ENCODE assay signal across 1 cellular context in the genomic region with DNA sequence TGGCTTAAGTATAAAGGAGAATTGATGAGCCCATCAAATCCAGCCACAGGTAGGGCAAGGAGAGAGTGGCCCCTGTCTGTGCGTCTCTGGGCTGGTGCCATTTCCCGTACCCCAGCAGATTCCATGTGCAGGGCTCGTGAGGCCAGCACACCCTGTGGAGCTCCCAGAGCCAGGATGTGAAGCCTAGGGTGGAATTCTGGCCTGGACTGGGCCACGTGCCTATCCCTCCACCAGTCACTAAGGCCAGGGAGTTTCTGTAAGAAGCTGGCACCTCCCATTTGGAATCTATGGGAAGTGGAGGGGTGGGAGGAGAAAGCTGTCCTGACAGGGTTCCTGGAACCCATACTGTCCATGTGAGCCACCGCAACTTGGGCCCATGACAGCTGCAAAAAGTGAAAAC.
TF ChIP-seq lines count a peak whose summit lies in the region.

No MANE protein-coding gene starts in this region.

TF ChIP-seq in WTC11, 78 proteins besides CTCF, POLR2A, EP300 and RAD21 (continued from another document):
- TF ChIP-seq, protein P1, sequence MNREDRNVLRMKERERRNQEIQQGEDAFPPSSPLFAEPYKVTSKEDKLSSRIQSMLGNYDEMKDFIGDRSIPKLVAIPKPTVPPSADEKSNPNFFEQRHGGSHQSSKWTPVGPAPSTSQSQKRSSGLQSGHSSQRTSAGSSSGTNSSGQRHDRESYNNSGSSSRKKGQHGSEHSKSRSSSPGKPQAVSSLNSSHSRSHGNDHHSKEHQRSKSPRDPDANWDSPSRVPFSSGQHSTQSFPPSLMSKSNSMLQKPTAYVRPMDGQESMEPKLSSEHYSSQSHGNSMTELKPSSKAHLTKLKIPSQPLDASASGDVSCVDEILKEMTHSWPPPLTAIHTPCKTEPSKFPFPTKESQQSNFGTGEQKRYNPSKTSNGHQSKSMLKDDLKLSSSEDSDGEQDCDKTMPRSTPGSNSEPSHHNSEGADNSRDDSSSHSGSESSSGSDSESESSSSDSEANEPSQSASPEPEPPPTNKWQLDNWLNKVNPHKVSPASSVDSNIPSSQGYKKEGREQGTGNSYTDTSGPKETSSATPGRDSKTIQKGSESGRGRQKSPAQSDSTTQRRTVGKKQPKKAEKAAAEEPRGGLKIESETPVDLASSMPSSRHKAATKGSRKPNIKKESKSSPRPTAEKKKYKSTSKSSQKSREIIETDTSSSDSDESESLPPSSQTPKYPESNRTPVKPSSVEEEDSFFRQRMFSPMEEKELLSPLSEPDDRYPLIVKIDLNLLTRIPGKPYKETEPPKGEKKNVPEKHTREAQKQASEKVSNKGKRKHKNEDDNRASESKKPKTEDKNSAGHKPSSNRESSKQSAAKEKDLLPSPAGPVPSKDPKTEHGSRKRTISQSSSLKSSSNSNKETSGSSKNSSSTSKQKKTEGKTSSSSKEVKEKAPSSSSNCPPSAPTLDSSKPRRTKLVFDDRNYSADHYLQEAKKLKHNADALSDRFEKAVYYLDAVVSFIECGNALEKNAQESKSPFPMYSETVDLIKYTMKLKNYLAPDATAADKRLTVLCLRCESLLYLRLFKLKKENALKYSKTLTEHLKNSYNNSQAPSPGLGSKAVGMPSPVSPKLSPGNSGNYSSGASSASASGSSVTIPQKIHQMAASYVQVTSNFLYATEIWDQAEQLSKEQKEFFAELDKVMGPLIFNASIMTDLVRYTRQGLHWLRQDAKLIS (CRISPR knock-in tag; IDR thresholded peaks at IDR 0.05; ENCODE audit: borderline replicate concordance) = no peak
- TF ChIP-seq, protein P2, sequence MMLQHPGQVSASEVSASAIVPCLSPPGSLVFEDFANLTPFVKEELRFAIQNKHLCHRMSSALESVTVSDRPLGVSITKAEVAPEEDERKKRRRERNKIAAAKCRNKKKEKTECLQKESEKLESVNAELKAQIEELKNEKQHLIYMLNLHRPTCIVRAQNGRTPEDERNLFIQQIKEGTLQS (CRISPR knock-in tag; conservative IDR thresholded peaks at IDR 0.05) = no peak
- TF ChIP-seq, protein P3, sequence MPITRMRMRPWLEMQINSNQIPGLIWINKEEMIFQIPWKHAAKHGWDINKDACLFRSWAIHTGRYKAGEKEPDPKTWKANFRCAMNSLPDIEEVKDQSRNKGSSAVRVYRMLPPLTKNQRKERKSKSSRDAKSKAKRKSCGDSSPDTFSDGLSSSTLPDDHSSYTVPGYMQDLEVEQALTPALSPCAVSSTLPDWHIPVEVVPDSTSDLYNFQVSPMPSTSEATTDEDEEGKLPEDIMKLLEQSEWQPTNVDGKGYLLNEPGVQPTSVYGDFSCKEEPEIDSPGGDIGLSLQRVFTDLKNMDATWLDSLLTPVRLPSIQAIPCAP (CRISPR knock-in tag; IDR thresholded peaks at IDR 0.05) = no peak
- no peak for TF ChIP-seq GTF2I (CRISPR knock-in tag; conservative IDR thresholded peaks at IDR 0.05)
- TF ChIP-seq TEAD1 (CRISPR knock-in tag; IDR thresholded peaks at IDR 0.05) = no peak
- TF ChIP-seq, protein P4, sequence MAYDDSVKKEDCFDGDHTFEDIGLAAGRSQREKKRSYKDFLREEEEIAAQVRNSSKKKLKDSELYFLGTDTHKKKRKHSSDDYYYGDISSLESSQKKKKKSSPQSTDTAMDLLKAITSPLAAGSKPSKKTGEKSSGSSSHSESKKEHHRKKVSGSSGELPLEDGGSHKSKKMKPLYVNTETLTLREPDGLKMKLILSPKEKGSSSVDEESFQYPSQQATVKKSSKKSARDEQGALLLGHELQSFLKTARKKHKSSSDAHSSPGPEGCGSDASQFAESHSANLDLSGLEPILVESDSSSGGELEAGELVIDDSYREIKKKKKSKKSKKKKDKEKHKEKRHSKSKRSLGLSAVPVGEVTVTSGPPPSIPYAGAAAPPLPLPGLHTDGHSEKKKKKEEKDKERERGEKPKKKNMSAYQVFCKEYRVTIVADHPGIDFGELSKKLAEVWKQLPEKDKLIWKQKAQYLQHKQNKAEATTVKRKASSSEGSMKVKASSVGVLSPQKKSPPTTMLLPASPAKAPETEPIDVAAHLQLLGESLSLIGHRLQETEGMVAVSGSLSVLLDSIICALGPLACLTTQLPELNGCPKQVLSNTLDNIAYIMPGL (CRISPR knock-in tag; IDR thresholded peaks at IDR 0.05) = no peak
- TF ChIP-seq MYBL2 (CRISPR knock-in tag; IDR thresholded peaks at IDR 0.05) = no peak
- TF ChIP-seq, protein P5, sequence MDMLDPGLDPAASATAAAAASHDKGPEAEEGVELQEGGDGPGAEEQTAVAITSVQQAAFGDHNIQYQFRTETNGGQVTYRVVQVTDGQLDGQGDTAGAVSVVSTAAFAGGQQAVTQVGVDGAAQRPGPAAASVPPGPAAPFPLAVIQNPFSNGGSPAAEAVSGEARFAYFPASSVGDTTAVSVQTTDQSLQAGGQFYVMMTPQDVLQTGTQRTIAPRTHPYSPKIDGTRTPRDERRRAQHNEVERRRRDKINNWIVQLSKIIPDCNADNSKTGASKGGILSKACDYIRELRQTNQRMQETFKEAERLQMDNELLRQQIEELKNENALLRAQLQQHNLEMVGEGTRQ (CRISPR knock-in tag; IDR thresholded peaks at IDR 0.05) = no peak
- TF ChIP-seq, protein P6, sequence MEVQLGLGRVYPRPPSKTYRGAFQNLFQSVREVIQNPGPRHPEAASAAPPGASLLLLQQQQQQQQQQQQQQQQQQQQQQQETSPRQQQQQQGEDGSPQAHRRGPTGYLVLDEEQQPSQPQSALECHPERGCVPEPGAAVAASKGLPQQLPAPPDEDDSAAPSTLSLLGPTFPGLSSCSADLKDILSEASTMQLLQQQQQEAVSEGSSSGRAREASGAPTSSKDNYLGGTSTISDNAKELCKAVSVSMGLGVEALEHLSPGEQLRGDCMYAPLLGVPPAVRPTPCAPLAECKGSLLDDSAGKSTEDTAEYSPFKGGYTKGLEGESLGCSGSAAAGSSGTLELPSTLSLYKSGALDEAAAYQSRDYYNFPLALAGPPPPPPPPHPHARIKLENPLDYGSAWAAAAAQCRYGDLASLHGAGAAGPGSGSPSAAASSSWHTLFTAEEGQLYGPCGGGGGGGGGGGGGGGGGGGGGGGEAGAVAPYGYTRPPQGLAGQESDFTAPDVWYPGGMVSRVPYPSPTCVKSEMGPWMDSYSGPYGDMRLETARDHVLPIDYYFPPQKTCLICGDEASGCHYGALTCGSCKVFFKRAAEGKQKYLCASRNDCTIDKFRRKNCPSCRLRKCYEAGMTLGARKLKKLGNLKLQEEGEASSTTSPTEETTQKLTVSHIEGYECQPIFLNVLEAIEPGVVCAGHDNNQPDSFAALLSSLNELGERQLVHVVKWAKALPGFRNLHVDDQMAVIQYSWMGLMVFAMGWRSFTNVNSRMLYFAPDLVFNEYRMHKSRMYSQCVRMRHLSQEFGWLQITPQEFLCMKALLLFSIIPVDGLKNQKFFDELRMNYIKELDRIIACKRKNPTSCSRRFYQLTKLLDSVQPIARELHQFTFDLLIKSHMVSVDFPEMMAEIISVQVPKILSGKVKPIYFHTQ (CRISPR knock-in tag; IDR thresholded peaks at IDR 0.05) = no peak
- TF ChIP-seq NFYB (CRISPR knock-in tag; conservative IDR thresholded peaks at IDR 0.05; ENCODE audit: low read depth) = no peak
- TF ChIP-seq, protein P7, sequence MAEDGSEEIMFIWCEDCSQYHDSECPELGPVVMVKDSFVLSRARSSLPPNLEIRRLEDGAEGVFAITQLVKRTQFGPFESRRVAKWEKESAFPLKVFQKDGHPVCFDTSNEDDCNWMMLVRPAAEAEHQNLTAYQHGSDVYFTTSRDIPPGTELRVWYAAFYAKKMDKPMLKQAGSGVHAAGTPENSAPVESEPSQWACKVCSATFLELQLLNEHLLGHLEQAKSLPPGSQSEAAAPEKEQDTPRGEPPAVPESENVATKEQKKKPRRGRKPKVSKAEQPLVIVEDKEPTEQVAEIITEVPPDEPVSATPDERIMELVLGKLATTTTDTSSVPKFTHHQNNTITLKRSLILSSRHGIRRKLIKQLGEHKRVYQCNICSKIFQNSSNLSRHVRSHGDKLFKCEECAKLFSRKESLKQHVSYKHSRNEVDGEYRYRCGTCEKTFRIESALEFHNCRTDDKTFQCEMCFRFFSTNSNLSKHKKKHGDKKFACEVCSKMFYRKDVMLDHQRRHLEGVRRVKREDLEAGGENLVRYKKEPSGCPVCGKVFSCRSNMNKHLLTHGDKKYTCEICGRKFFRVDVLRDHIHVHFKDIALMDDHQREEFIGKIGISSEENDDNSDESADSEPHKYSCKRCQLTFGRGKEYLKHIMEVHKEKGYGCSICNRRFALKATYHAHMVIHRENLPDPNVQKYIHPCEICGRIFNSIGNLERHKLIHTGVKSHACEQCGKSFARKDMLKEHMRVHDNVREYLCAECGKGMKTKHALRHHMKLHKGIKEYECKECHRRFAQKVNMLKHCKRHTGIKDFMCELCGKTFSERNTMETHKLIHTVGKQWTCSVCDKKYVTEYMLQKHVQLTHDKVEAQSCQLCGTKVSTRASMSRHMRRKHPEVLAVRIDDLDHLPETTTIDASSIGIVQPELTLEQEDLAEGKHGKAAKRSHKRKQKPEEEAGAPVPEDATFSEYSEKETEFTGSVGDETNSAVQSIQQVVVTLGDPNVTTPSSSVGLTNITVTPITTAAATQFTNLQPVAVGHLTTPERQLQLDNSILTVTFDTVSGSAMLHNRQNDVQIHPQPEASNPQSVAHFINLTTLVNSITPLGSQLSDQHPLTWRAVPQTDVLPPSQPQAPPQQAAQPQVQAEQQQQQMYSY (CRISPR knock-in tag; IDR thresholded peaks at IDR 0.05) = no peak
- TF ChIP-seq ZNF671 (CRISPR knock-in tag; IDR thresholded peaks at IDR 0.05) = no peak
- TF ChIP-seq MXD4 (CRISPR knock-in tag; IDR thresholded peaks at IDR 0.05; ENCODE audit: borderline replicate concordance) = no peak
- TF ChIP-seq, protein P8, sequence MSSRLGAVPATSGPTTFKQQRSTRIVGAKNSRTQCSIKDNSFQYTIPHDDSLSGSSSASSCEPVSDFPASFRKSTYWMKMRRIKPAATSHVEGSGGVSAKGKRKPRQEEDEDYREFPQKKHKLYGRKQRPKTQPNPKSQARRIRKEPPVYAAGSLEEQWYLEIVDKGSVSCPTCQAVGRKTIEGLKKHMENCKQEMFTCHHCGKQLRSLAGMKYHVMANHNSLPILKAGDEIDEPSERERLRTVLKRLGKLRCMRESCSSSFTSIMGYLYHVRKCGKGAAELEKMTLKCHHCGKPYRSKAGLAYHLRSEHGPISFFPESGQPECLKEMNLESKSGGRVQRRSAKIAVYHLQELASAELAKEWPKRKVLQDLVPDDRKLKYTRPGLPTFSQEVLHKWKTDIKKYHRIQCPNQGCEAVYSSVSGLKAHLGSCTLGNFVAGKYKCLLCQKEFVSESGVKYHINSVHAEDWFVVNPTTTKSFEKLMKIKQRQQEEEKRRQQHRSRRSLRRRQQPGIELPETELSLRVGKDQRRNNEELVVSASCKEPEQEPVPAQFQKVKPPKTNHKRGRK (CRISPR knock-in tag; IDR thresholded peaks at IDR 0.05; ENCODE audit: borderline replicate concordance) = no peak
